In the genomic region with DNA sequence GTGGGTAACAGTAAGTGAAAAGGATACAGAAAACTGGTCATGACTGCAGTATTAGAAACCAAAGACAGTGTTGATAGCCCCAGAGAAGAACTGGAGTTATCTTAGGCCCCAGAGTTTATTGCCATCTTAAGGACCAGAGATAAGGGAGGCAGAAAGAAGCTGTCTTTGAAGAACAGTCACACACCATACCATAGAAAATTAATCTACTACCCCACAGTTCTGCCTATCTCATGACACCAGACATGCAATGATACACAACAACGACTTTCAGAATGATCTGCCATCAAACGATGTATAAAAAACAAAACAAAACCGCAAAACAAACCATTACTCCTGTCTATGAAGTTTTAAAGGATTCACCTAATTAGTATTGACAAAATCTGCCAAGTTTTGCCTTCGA, we compare ENCODE assay signal across 1 cellular context.
TF ChIP-seq lines count a peak whose summit lies in the region.

No MANE protein-coding gene starts in this region.

TF ChIP-seq in K562, 482 proteins besides CTCF, POLR2A, EP300 and RAD21 (continued from another document and continues in another):
- TF ChIP-seq, protein P1, sequence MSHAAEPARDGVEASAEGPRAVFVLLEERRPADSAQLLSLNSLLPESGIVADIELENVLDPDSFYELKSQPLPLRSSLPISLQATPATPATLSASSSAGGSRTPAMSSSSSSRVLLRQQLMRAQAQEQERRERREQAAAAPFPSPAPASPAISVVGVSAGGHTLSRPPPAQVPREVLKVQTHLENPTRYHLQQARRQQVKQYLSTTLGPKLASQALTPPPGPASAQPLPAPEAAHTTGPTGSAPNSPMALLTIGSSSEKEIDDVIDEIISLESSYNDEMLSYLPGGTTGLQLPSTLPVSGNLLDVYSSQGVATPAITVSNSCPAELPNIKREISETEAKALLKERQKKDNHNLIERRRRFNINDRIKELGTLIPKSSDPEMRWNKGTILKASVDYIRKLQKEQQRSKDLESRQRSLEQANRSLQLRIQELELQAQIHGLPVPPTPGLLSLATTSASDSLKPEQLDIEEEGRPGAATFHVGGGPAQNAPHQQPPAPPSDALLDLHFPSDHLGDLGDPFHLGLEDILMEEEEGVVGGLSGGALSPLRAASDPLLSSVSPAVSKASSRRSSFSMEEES (CRISPR knock-in tag; IDR thresholded peaks at IDR 0.05): no peak
- no peak for TF ChIP-seq POLR2G (IDR thresholded peaks at IDR 0.05; ENCODE audit: low read depth, low read length)
- TF ChIP-seq, protein P2, sequence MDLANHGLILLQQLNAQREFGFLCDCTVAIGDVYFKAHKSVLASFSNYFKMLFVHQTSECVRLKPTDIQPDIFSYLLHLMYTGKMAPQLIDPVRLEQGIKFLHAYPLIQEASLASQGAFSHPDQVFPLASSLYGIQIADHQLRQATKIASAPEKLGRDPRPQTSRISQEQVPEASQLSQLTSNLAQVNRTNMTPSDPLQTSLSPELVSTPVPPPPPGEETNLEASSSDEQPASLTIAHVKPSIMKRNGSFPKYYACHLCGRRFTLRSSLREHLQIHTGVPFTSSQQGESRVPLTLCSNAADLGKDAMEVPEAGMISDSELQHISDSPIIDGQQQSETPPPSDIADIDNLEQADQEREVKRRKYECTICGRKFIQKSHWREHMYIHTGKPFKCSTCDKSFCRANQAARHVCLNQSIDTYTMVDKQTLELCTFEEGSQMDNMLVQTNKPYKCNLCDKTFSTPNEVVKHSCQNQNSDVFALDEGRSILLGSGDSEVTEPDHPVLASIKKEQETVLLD (IDR thresholded peaks at IDR 0.05): peak; percentile 70; the same call in 1 of the 2 replicates
- TF ChIP-seq ZNF277 (CRISPR knock-in tag; IDR thresholded peaks at IDR 0.05; ENCODE audit: borderline replicate concordance): no peak
- no peak for TF ChIP-seq ZNF79 (CRISPR knock-in tag; IDR thresholded peaks at IDR 0.05; ENCODE audit: low read depth)
- TF ChIP-seq, protein P3, sequence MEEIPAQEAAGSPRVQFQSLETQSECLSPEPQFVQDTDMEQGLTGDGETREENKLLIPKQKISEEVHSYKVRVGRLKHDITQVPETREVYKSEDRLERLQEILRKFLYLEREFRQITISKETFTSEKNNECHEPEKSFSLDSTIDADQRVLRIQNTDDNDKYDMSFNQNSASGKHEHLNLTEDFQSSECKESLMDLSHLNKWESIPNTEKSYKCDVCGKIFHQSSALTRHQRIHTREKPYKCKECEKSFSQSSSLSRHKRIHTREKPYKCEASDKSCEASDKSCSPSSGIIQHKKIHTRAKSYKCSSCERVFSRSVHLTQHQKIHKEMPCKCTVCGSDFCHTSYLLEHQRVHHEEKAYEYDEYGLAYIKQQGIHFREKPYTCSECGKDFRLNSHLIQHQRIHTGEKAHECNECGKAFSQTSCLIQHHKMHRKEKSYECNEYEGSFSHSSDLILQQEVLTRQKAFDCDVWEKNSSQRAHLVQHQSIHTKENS (CRISPR knock-in tag; IDR thresholded peaks at IDR 0.05): no peak
- TF ChIP-seq E2F3 (CRISPR knock-in tag; IDR thresholded peaks at IDR 0.05): no peak
- peak; percentile 59; the same call in 1 of the 2 replicates for TF ChIP-seq CTBP1 (IDR thresholded peaks at IDR 0.05; ENCODE audit: borderline replicate concordance)
- TF ChIP-seq JUNB (CRISPR knock-in tag; conservative IDR thresholded peaks at IDR 0.05): no peak
- TF ChIP-seq NUFIP1 (IDR thresholded peaks at IDR 0.05; ENCODE audit: partially characterized antibody): peak; percentile 83
- peak; percentile 99 for TF ChIP-seq PHB2 (IDR thresholded peaks at IDR 0.05; ENCODE audit: low read depth)
- TF ChIP-seq, protein P4, sequence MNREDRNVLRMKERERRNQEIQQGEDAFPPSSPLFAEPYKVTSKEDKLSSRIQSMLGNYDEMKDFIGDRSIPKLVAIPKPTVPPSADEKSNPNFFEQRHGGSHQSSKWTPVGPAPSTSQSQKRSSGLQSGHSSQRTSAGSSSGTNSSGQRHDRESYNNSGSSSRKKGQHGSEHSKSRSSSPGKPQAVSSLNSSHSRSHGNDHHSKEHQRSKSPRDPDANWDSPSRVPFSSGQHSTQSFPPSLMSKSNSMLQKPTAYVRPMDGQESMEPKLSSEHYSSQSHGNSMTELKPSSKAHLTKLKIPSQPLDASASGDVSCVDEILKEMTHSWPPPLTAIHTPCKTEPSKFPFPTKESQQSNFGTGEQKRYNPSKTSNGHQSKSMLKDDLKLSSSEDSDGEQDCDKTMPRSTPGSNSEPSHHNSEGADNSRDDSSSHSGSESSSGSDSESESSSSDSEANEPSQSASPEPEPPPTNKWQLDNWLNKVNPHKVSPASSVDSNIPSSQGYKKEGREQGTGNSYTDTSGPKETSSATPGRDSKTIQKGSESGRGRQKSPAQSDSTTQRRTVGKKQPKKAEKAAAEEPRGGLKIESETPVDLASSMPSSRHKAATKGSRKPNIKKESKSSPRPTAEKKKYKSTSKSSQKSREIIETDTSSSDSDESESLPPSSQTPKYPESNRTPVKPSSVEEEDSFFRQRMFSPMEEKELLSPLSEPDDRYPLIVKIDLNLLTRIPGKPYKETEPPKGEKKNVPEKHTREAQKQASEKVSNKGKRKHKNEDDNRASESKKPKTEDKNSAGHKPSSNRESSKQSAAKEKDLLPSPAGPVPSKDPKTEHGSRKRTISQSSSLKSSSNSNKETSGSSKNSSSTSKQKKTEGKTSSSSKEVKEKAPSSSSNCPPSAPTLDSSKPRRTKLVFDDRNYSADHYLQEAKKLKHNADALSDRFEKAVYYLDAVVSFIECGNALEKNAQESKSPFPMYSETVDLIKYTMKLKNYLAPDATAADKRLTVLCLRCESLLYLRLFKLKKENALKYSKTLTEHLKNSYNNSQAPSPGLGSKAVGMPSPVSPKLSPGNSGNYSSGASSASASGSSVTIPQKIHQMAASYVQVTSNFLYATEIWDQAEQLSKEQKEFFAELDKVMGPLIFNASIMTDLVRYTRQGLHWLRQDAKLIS (CRISPR knock-in tag; IDR thresholded peaks at IDR 0.05): no peak
- no peak for TF ChIP-seq MAFK (IDR thresholded peaks at IDR 0.05; ENCODE audit: low read length)
- TF ChIP-seq, protein P5, sequence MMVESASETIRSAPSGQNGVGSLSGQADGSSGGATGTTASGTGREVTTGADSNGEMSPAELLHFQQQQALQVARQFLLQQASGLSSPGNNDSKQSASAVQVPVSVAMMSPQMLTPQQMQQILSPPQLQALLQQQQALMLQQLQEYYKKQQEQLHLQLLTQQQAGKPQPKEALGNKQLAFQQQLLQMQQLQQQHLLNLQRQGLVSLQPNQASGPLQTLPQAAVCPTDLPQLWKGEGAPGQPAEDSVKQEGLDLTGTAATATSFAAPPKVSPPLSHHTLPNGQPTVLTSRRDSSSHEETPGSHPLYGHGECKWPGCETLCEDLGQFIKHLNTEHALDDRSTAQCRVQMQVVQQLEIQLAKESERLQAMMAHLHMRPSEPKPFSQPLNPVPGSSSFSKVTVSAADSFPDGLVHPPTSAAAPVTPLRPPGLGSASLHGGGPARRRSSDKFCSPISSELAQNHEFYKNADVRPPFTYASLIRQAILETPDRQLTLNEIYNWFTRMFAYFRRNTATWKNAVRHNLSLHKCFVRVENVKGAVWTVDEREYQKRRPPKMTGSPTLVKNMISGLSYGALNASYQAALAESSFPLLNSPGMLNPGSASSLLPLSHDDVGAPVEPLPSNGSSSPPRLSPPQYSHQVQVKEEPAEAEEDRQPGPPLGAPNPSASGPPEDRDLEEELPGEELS (CRISPR knock-in tag; IDR thresholded peaks at IDR 0.05; ENCODE audit: borderline replicate concordance): no peak
- TF ChIP-seq ZNF253 (CRISPR knock-in tag; conservative IDR thresholded peaks at IDR 0.05): no peak
- no peak for TF ChIP-seq REST (CRISPR knock-in tag; IDR thresholded peaks at IDR 0.05; ENCODE audit: low read depth)
- TF ChIP-seq ZNF23 (CRISPR knock-in tag; IDR thresholded peaks at IDR 0.05): 0 out of 2 replicates have a peak, but pooled peaks have one; percentile 61
- TF ChIP-seq ZNF444 (CRISPR knock-in tag; IDR thresholded peaks at IDR 0.05): peak; percentile 41; the same call in 1 of the 2 replicates
- TF ChIP-seq MECOM (CRISPR knock-in tag; IDR thresholded peaks at IDR 0.05): peak; percentile 36; the same call in 1 of the 2 replicates
- no peak for TF ChIP-seq ZNF347 (CRISPR knock-in tag; IDR thresholded peaks at IDR 0.05; ENCODE audit: low read depth)
- no peak for TF ChIP-seq TAF7 (tag; IDR thresholded peaks at IDR 0.05)
- TF ChIP-seq BRF2 (IDR thresholded peaks at IDR 0.05; ENCODE audit: borderline replicate concordance, insufficient read depth, insufficient read length): no peak
- TF ChIP-seq KDM1A (IDR thresholded peaks at IDR 0.05): peak; percentile 93 to 94
- no peak for TF ChIP-seq ZNF780A (CRISPR knock-in tag; IDR thresholded peaks at IDR 0.05)
- TF ChIP-seq, protein P6, sequence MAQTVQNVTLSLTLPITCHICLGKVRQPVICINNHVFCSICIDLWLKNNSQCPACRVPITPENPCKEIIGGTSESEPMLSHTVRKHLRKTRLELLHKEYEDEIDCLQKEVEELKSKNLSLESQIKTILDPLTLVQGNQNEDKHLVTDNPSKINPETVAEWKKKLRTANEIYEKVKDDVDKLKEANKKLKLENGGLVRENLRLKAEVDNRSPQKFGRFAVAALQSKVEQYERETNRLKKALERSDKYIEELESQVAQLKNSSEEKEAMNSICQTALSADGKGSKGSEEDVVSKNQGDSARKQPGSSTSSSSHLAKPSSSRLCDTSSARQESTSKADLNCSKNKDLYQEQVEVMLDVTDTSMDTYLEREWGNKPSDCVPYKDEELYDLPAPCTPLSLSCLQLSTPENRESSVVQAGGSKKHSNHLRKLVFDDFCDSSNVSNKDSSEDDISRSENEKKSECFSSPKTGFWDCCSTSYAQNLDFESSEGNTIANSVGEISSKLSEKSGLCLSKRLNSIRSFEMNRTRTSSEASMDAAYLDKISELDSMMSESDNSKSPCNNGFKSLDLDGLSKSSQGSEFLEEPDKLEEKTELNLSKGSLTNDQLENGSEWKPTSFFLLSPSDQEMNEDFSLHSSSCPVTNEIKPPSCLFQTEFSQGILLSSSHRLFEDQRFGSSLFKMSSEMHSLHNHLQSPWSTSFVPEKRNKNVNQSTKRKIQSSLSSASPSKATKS (CRISPR knock-in tag; IDR thresholded peaks at IDR 0.05): no peak
- TF ChIP-seq STAT5B (CRISPR knock-in tag; IDR thresholded peaks at IDR 0.05): no peak
- TF ChIP-seq ZNF12 (CRISPR knock-in tag; IDR thresholded peaks at IDR 0.05): no peak
- TF ChIP-seq NR4A1 (CRISPR knock-in tag; IDR thresholded peaks at IDR 0.05): no peak
- peak; percentile 92 for TF ChIP-seq NR4A1 (tag; IDR thresholded peaks at IDR 0.05)
- TF ChIP-seq CCNT2 (IDR thresholded peaks at IDR 0.05; ENCODE audit: borderline replicate concordance, extremely low read depth, insufficient read length, low read depth, low read length): peak; percentile 99
- peak; percentile 34; the same call in 1 of the 2 replicates for TF ChIP-seq OTX1 (CRISPR knock-in tag; IDR thresholded peaks at IDR 0.05)
- no peak for TF ChIP-seq JUN (IDR thresholded peaks at IDR 0.05; ENCODE audit: borderline replicate concordance, low read depth, low read length)
- TF ChIP-seq JUN (CRISPR knock-in tag; IDR thresholded peaks at IDR 0.05; ENCODE audit: borderline replicate concordance): no peak
- TF ChIP-seq ZNF77 (CRISPR knock-in tag; IDR thresholded peaks at IDR 0.05): no peak
- TF ChIP-seq ESRRA (IDR thresholded peaks at IDR 0.05; ENCODE audit: borderline replicate concordance, low read depth): peak; percentile 70; the same call in 1 of the 2 replicates
- TF ChIP-seq ZNF398 (CRISPR knock-in tag; IDR thresholded peaks at IDR 0.05): no peak
- TF ChIP-seq PTRF (tag; IDR thresholded peaks at IDR 0.05): no peak
- no peak for TF ChIP-seq ZFX (CRISPR knock-in tag; IDR thresholded peaks at IDR 0.05)
